Comparison of ENCODE assay signal across 8 cellular contexts in genomic region chr1:170664283-170664827, GRCh38. TPM values are rescaled to one million over a fixed set of nuclear protein-coding genes. Genes with fewer than 3 reads are reported as not detected.
DNase-seq lines count a peak whose midpoint lies in the region; ATAC-seq and TF ChIP-seq lines count a peak whose summit lies in the region.

No MANE protein-coding gene starts in this region.

- no peak for TF ChIP-seq CTCF in testis (IDR thresholded peaks at IDR 0.05)

- in situ Hi-C loops in T47D (cut with HindIII; ENCODE audit: low pct_unique_long_range_greater_than_20kb, low sequenced_read_pairs), result no loop called here

- TF ChIP-seq POLR2A in testis (IDR thresholded peaks at IDR 0.05), result no peak

- no peaks in the 10 kb centered on the region for H3K9me3 Mint-ChIP-seq in activated CD4-positive, alpha-beta T cell treated with anti-CD3 and anti-CD28 coated beads for 36 hours (ENCODE audit: low read depth)

- H3K27me3 Mint-ChIP-seq in activated CD4-positive, alpha-beta T cell treated with anti-CD3 and anti-CD28 coated beads for 36 hours, result peaks cover 72% of the 10 kb centered on the region

- H3K9me3 ChIP-seq in testis, result no peaks in the 10 kb centered on the region

- peaks cover 34% of the 10 kb centered on the region for H3K4me1 Mint-ChIP-seq in activated CD4-positive, alpha-beta T cell treated with anti-CD3 and anti-CD28 coated beads for 36 hours

- ATAC-seq in activated CD4-positive, alpha-beta T cell treated with anti-CD3 and anti-CD28 coated beads for 36 hours, result no peak

- no peaks in the 10 kb centered on the region for H3K36me3 ChIP-seq in testis (ENCODE audit: low read depth, missing control alignments)

- peak overlapping the region; percentile 67 to 86 for H3K4me3 ChIP-seq in testis

- POLR2A ChIA-PET in activated CD4-positive, alpha-beta T cell treated with anti-CD3 and anti-CD28 coated beads for 36 hours (lab: Charles Lee), result no interaction called here

- H3K4me1 ChIP-seq in testis, result peaks cover 21% of the 10 kb centered on the region

- no peak for DNase-seq in activated CD4-positive, alpha-beta T cell treated with anti-CD3 and anti-CD28 coated beads for 36 hours
- no peak for DNase-seq in activated CD4-positive, alpha-beta T cell treated with anti-CD3 and anti-CD28 coated beads for 1 hour
- DNase-seq in T47D (ENCODE audit: low read depth in 1 of 2, low spot score in 1 of 2) (peak; percentile 36 to 73), left kidney (ENCODE audit: low read depth, low spot score) (peak; percentile 63), testis (no peak), NCI-H2196 (lab: John Stamatoyannopoulos, UW; ENCODE audit: unreplicated experiment) (no peak), T-helper 9 cell (no peak), T-helper 2 cell (no peak)

- no peak overlapping the region for H3K27ac Mint-ChIP-seq in activated CD4-positive, alpha-beta T cell treated with anti-CD3 and anti-CD28 coated beads for 36 hours

- no peaks in the 10 kb centered on the region for H3K27me3 ChIP-seq in testis

- intact Hi-C loops in activated CD4-positive, alpha-beta T cell treated with anti-CD3 and anti-CD28 coated beads for 36 hours (cut with DNase I, micrococcal nuclease), result loop anchor here in 1 of 2 experiments (5.0 kb wide), 1 partner anchor 48 kb away; no protein-coding TSS in a partner anchor
- intact Hi-C loops in testis (cut with DNase I; ENCODE audit: low total_unique reads), result no loop called here

- H3K36me3 Mint-ChIP-seq in activated CD4-positive, alpha-beta T cell treated with anti-CD3 and anti-CD28 coated beads for 36 hours (ENCODE audit: low read depth), result no peaks in the 10 kb centered on the region

- H3K4me3 Mint-ChIP-seq in activated CD4-positive, alpha-beta T cell treated with anti-CD3 and anti-CD28 coated beads for 36 hours, result peak overlapping the region; percentile 10

- CTCF ChIA-PET in activated CD4-positive, alpha-beta T cell treated with anti-CD3 and anti-CD28 coated beads for 36 hours (lab: Charles Lee), result no interaction called here

- H3K27ac ChIP-seq in testis, result peak overlapping the region; percentile 91 to 95

- 0% methylated on average over 34 to 42 of the region's 42 CpGs for WGBS in testis, 2 donors

RNA-seq across cellular contexts. Expression of gene PRRX1, which starts 0.4 kb away (rescaled TPM):
- total RNA-seq in activated CD4-positive, alpha-beta T cell treated with anti-CD3 and anti-CD28 coated beads for 36 hours, result not detected
- total RNA-seq in testis, result 10 to 100 TPM; 26.3 to 28.5 TPM
- 74.8 TPM for polyA plus RNA-seq in testis (ENCODE audit: insufficient read depth, low read depth, low replicate concordance)

Comparison
In these comparisons a context has a peak if more than half of its experiments do, and no peak if none do; other contexts are left out.
1. DNase-seq: peak in T47D (2 of 2) and left kidney (single experiment); none in activated CD4-positive, alpha-beta T cell treated with anti-CD3 and anti-CD28 coated beads for 36 hours (single experiment), activated CD4-positive, alpha-beta T cell treated with anti-CD3 and anti-CD28 coated beads for 1 hour (single experiment), testis (single experiment), NCI-H2196 (single experiment), T-helper 9 cell (single experiment) and T-helper 2 cell (0 of 5).
2. RNA of gene PRRX1, which starts 0.4 kb away (total RNA-seq): 26.3 to 28.5 TPM in testis; not detected in activated CD4-positive, alpha-beta T cell treated with anti-CD3 and anti-CD28 coated beads for 36 hours; every median in the first group is over 10 times any median in the second.